In the genomic region with DNA sequence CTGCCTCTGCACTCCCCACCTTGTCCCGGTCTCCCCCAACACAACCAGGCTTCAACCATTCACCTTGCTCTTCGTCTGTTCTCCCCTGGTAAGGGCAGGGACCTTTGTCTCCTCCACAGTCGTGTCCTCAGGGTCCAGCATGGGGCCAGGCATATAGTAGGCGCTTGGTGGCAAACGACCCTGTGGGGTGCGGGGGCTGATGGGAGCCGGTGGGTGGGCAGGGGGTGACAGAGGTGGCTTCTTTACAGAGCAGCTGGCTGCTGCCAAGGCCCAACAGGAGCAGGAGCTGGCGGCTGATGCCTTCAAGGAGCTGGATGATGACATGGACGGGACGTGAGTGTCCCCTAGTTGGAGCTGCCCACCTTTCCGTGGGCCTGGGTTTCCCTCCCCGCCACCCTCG, we compare ENCODE assay signal across 26 cellular contexts. TPM values are rescaled to one million over a fixed set of nuclear protein-coding genes. Genes with fewer than 3 reads are reported as not detected.
DNase-seq lines count a peak whose midpoint lies in the region; ATAC-seq and TF ChIP-seq lines count a peak whose summit lies in the region.
"Had no signal": no experiment of that assay in that cellular context is flagged by ENCODE, and none has a peak within 500 bp of the region (broad histone marks: within the 10 kb centered on the region; RNA-seq: fewer than 3 reads in every experiment).

No MANE protein-coding gene starts in this region.

- H3K27me3 Mint-ChIP-seq in H9 (ENCODE audit: low read depth) = no peaks in the 10 kb centered on the region
- H3K27me3 Mint-ChIP-seq: CD4-positive, CD25-positive, alpha-beta regulatory T cell had no signal

- no peak overlapping the region for H3K56ac ChIP-seq in H9 (ENCODE audit: insufficient read length, low read depth, low read length)

- no peaks in the 10 kb centered on the region for H3K27me3 ChIP-seq in heart right ventricle
- no peaks in the 10 kb centered on the region for H3K27me3 ChIP-seq in H9 (ENCODE audit: insufficient read depth, low read length)
- no peaks in the 10 kb centered on the region for H3K27me3 ChIP-seq in osteoblast (ENCODE audit: insufficient read depth, low read length)
- H3K27me3 ChIP-seq: MG63 had no signal

- H3K36me3 Mint-ChIP-seq in H9 (ENCODE audit: insufficient read depth in 1 of 3, low read depth in 3 of 3) = peaks cover 24 to 73% (median 70%) of the 10 kb centered on the region in 3 experiments; a peak in 6 of 7 replicates

- no peak overlapping the region for H2BK12ac ChIP-seq in H9 (ENCODE audit: insufficient read length, low read depth, low read length)

- DNase-seq in Right ventricle myocardium inferior (ENCODE audit: missing footprints) (peak; percentile 43), heart right ventricle (no peak), H9 (no peak), coronary artery (ENCODE audit: low spot score) (peak; percentile 68), osteoblast (ENCODE audit: insufficient read length, low spot score, missing footprints) (peak; percentile 34), NCI-H2081 treated with DMSO at 0.1 percent for 48 hours (lab: John Stamatoyannopoulos, UW) (no peak), NCI-H2107 (lab: John Stamatoyannopoulos, UW) (no peak)
- DNase-seq: CD4-positive, CD25-positive, alpha-beta regulatory T cell; DMS153; DND-41; MG63; NCI-H1105 treated with DMSO at 0.1 percent for 48 hours; NCI-H146; NCI-H2029; NCI-H226; NCI-H510A; NCI-H69; SIG-M5 had no signal

- peaks cover 4% of the 10 kb centered on the region for H3K79me1 ChIP-seq in H9 (ENCODE audit: insufficient read depth, low read depth, low read length, poor library complexity, severe bottlenecking)

- peak overlapping the region in 2 of 3 experiments; percentile 72 to 75; a peak in 3 of 7 replicates for H3K27ac Mint-ChIP-seq in H9
- H3K27ac Mint-ChIP-seq: CD4-positive, CD25-positive, alpha-beta regulatory T cell had no signal

- no peak overlapping the region for H2BK5ac ChIP-seq in H9 (ENCODE audit: insufficient read length, low read length)

- no peak overlapping the region for H2BK15ac ChIP-seq in H9 (ENCODE audit: low read depth, low read length)

- no peak overlapping the region for H3K4ac ChIP-seq in H9 (ENCODE audit: low read depth, low read length)

- TF ChIP-seq CTCF in heart right ventricle (IDR thresholded peaks at IDR 0.05) (no peak), H9 (conservative IDR thresholded peaks at IDR 0.05) (no peak), coronary artery (IDR thresholded peaks at IDR 0.05) (no peak), osteoblast (IDR thresholded peaks at IDR 0.05; ENCODE audit: extremely low read depth, low read depth, low read length) (no peak)

- no peak overlapping the region for H3K18ac ChIP-seq in H9 (ENCODE audit: insufficient read length, low read depth, low read length)

- H3K9me3 ChIP-seq in heart right ventricle (no peaks in the 10 kb centered on the region), H9 (ENCODE audit: control insufficient read depth, low read depth, low read length) (no peaks in the 10 kb centered on the region), osteoblast (ENCODE audit: low read depth, low read length) (no peaks in the 10 kb centered on the region)
- H3K9me3 ChIP-seq: MG63, SK-N-SH had no signal

- intact Hi-C loops in Right ventricle myocardium inferior (cut with DNase I) (loop anchor here (5.0 to 10.0 kb wide), 2 partner anchors 68 to 150 kb away; a partner anchor contains a TSS), heart right ventricle (cut with DNase I) (loop anchor here in 5 of 10 donors (5.0 to 10.0 kb wide), 3 partner anchors 68 to 153 kb away; a partner anchor contains a TSS)

- no peak overlapping the region for H3K4me3 ChIP-seq in heart right ventricle
- H3K4me3 ChIP-seq in coronary artery = no peak overlapping the region
- H3K4me3 ChIP-seq in osteoblast (ENCODE audit: insufficient read depth, low read length) = no peak overlapping the region
- H3K4me3 ChIP-seq: MG63 had no signal

- H3K23me2 ChIP-seq in H9 (ENCODE audit: insufficient read length, low read depth, low read length, poor library complexity, severe bottlenecking) = no peaks in the 10 kb centered on the region

- H3K27ac ChIP-seq in heart right ventricle (no peak overlapping the region), H9 (ENCODE audit: insufficient read length, low read depth, low read length) (no peak overlapping the region), coronary artery (no peak overlapping the region), osteoblast (ENCODE audit: low read depth, low read length) (no peak overlapping the region)

- H3K23ac ChIP-seq in H9 (ENCODE audit: insufficient read length, low read depth, low read length) = no peak overlapping the region

- ATAC-seq in Right ventricle myocardium inferior (no peak), heart right ventricle (no peak), GM18502 (IDR thresholded peaks at IDR 0.05; ENCODE audit: poor library complexity, unreplicated experiment) (no peak)
- ATAC-seq: Panc1 had no signal

- no peaks in the 10 kb centered on the region for H3K79me2 ChIP-seq in H9 (ENCODE audit: insufficient read depth, low read length)
- H3K79me2 ChIP-seq in osteoblast (ENCODE audit: insufficient read depth, low read length) = no peaks in the 10 kb centered on the region

- no peak overlapping the region for H3K4me3 Mint-ChIP-seq in H9
- H3K4me3 Mint-ChIP-seq: CD4-positive, CD25-positive, alpha-beta regulatory T cell had no signal

- peaks cover 0 to 3% of the 10 kb centered on the region in 2 experiments; a peak in 2 of 4 replicates for H3K4me1 Mint-ChIP-seq in H9

- H4K20me1 ChIP-seq in H9 (ENCODE audit: control insufficient read depth, insufficient read depth, insufficient read length) (no peaks in the 10 kb centered on the region), osteoblast (ENCODE audit: insufficient read depth, low read length) (no peaks in the 10 kb centered on the region)

- H3K9ac ChIP-seq in H9 (ENCODE audit: extremely low read depth, insufficient read length, low read length) = no peak overlapping the region
- H3K9ac ChIP-seq: SK-N-SH had no signal

- H3K9me3 Mint-ChIP-seq in H9 = no peaks in the 10 kb centered on the region
- H3K9me3 Mint-ChIP-seq: CD4-positive, CD25-positive, alpha-beta regulatory T cell had no signal

- WGBS in heart right ventricle, 2 donors = 90 to 93% methylated on average over 13 of the region's 13 CpGs
- no CpG with 5 or more reads among the region's 13 CpGs for WGBS in H9 (ENCODE audit: extremely low coverage, insufficient read length, low lambda C conversion rate)

- no peak overlapping the region for H3K4me2 ChIP-seq in H9 (ENCODE audit: insufficient read depth, insufficient read length, low read length)
- H3K4me2 ChIP-seq in osteoblast (ENCODE audit: insufficient read depth, low read length) = no peak overlapping the region
- H3K4me2 ChIP-seq: SK-N-SH had no signal

- H3T11ph ChIP-seq in H9 (ENCODE audit: low read length) = no peak overlapping the region

- H3K14ac ChIP-seq in H9 (ENCODE audit: insufficient read depth, low read length) = no peak overlapping the region

- peaks cover 0 to 15% (median 0%) of the 10 kb centered on the region in 9 donors for H3K4me1 ChIP-seq in heart right ventricle
- H3K4me1 ChIP-seq in H9 (ENCODE audit: insufficient read depth, low read length) = no peaks in the 10 kb centered on the region
- no peaks in the 10 kb centered on the region for H3K4me1 ChIP-seq in osteoblast (ENCODE audit: insufficient read depth, low read length)

- no peak overlapping the region for H4K91ac ChIP-seq in H9 (ENCODE audit: insufficient read length, low read depth, low read length)

- no peak overlapping the region for H2AK5ac ChIP-seq in H9 (ENCODE audit: insufficient read length, low read length)

- no peak overlapping the region for H4K5ac ChIP-seq in H9 (ENCODE audit: insufficient read length, low read depth, low read length)

- H3K36me3 ChIP-seq in heart right ventricle (peaks cover 0 to 100% (median 56%) of the 10 kb centered on the region in 9 donors), osteoblast (ENCODE audit: insufficient read depth, low read length) (peaks cover 37% of the 10 kb centered on the region)

- no peak overlapping the region for H2BK20ac ChIP-seq in H9 (ENCODE audit: low read depth, low read length, poor library complexity, severe bottlenecking)

- H2BK120ac ChIP-seq in H9 (ENCODE audit: low read depth, low read length, poor library complexity, severe bottlenecking) = no peak overlapping the region

- H4K8ac ChIP-seq in H9 (replicated peaks; ENCODE audit: insufficient read length, low read depth, low read length) = no peak overlapping the region

- H2AFZ ChIP-seq in H9 (ENCODE audit: low read length) (no peak overlapping the region), osteoblast (ENCODE audit: low read length) (no peak overlapping the region)

RNA-seq across cellular contexts. Expression of a gene that starts 9.7 kb away (rescaled TPM):
- total RNA-seq in Right ventricle myocardium inferior (123 TPM), heart right ventricle (100 to 1,000 TPM; 106 to 177 (median 123) TPM), H9 (2021) (431 and 437 TPM in 2 replicates), osteoblast (117 and 119 TPM in 2 replicates)
- polyA plus RNA-seq in heart right ventricle = 10 to 100 TPM; 84.3 to 96.9 TPM

RNA-seq across cellular contexts. Expression of a gene that starts 10.2 kb away (rescaled TPM):
- total RNA-seq in Right ventricle myocardium inferior (0.68 TPM), heart right ventricle (under 1 TPM in 9 of 10 donors, not detected in 1; 0.17 to 0.64 (median 0.34) TPM), H9 (2021) (2.2 and 2.5 TPM in 2 replicates), osteoblast (under 0.01 TPM in 2 replicates)
- 1 to 10 TPM in 1 of 2 donors, under 1 TPM in 1; 0.83 to 2.2 TPM for polyA plus RNA-seq in heart right ventricle
- total RNA-seq: CD4-positive, CD25-positive, alpha-beta regulatory T cell; HT-29 had no signal
- polyA plus RNA-seq: CD4-positive, CD25-positive, alpha-beta regulatory T cell had no signal

RNA-seq across cellular contexts. Expression of a gene that starts 26.0 kb away (rescaled TPM):
- total RNA-seq in Right ventricle myocardium inferior (10.5 TPM), heart right ventricle (10 to 100 TPM in 2 of 10 donors, 1 to 10 TPM in 8; 1.2 to 14.4 (median 3.2) TPM), H9 (2021) (58.5 and 65.9 TPM in 2 replicates), osteoblast (0.29 and 0.36 TPM in 2 replicates)
- polyA plus RNA-seq in heart right ventricle = 10 to 100 TPM in 1 of 2 donors, 1 to 10 TPM in 1; 5.2 to 37.5 TPM
- total RNA-seq: CD4-positive, CD25-positive, alpha-beta regulatory T cell; H4 had no signal
- polyA plus RNA-seq: CD4-positive, CD25-positive, alpha-beta regulatory T cell had no signal

RNA-seq across cellular contexts. Expression of a gene that starts 35.7 kb away (rescaled TPM):
- total RNA-seq in Right ventricle myocardium inferior (0.35 TPM), heart right ventricle (under 1 TPM in 7 of 10 donors, not detected in 3; 0.07 to 0.44 (median 0.23) TPM), H9 (2021) (1.2 and 1.4 TPM in 2 replicates), osteoblast (0.72 TPM in 1 of 2 replicates, not detected in the other)
- polyA plus RNA-seq in heart right ventricle = under 1 TPM; 0.10 to 0.15 TPM
- total RNA-seq: A172; CD4-positive, CD25-positive, alpha-beta regulatory T cell; H4; HT-29; LHCN-M2 had no signal
- polyA plus RNA-seq: BJ; CD4-positive, CD25-positive, alpha-beta regulatory T cell had no signal

Comparison
In these comparisons a context has a peak if more than half of its experiments do, and no peak if none do; other contexts are left out.
1. DNase-seq: peak in Right ventricle myocardium inferior (single experiment), coronary artery (single experiment) and osteoblast (single experiment); none in heart right ventricle (0 of 2), H9 (single experiment), NCI-H2081 treated with DMSO at 0.1 percent for 48 hours (single experiment) and NCI-H2107 (single experiment).